ENCODE assay signal across 18 cellular contexts in the genomic region with DNA sequence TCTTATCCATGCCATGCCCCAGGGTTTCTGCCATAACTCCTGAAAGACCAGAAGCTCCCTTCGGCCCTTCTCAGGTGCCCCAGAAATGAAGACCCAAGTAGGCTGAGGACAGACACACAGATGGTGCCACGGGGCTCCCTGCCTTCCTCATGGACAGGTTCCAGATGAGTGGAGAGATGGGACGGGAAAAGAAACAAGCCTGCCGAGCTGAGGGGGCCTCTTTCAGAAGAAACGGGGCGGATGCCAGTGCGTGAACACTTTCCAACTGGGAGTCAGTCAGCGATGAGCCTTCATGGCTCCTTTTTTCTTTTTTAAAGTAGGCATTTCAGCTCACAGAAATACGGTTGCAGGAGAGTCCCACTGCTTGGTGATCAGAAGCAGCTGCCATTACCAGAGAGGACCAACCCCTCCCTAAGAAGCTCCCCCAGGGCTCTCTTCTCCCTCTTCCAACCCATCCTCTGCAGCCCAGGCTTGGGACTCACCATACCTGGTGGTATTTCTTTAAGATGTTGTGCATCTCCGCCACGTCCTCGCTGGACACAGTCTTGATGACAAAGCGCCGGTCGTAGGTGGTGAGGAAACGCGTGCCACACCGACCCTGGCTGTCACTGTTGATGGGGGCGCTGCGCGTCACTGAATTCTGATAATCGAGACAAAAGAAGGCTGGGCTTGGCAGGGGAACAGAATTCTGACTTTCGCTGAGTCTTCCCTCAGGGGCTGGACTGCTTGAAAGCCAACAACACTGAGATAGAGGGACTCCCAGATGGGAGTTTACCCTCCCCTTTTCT. TPM values are rescaled to one million over a fixed set of nuclear protein-coding genes. Genes with fewer than 3 reads are reported as not detected.
DNase-seq lines count a peak whose midpoint lies in the region; ATAC-seq and TF ChIP-seq lines count a peak whose summit lies in the region.
"Had no signal": no experiment of that assay in that cellular context is flagged by ENCODE, and none has a peak within 500 bp of the region (broad histone marks: within the 10 kb centered on the region; RNA-seq: fewer than 3 reads in every experiment).

No MANE protein-coding gene starts in this region.

- H3K36me3 Mint-ChIP-seq in activated CD4-positive, alpha-beta T cell treated with anti-CD3 and anti-CD28 coated beads, Interleukin-2, amount 10 ng/mL, durations not matched to agents 24 days and 14 days (ENCODE audit: low read depth) = peaks cover 56% of the 10 kb centered on the region
- peaks cover 19 to 44% of the 10 kb centered on the region in 2 donors for H3K36me3 Mint-ChIP-seq in stimulated activated naive B cell treated with anti-CD40 and anti-IgM and Interleukin-4, amounts not matched to agents 10 μg/mL and 1 μg/mL and 100 μg/mL, for 72 hours

- peak overlapping the region; percentile 36 for H3K27ac Mint-ChIP-seq in activated CD4-positive, alpha-beta T cell treated with anti-CD3 and anti-CD28 coated beads, Interleukin-2, amount 10 ng/mL, durations not matched to agents 24 days and 14 days
- H3K27ac Mint-ChIP-seq in stimulated activated naive B cell treated with anti-CD40 and anti-IgM and Interleukin-4, amounts not matched to agents 10 μg/mL and 1 μg/mL and 100 μg/mL, for 72 hours = peak overlapping the region; percentile 62
- H3K27ac Mint-ChIP-seq: B cell; CD8-positive, alpha-beta T cell had no signal

- H3K23ac ChIP-seq in neuronal stem cell (ENCODE audit: low read depth, low read length, poor library complexity) = peak overlapping the region; percentile 14

- no peaks in the 10 kb centered on the region for H3K4me1 Mint-ChIP-seq in activated CD4-positive, alpha-beta T cell treated with anti-CD3 and anti-CD28 coated beads, Interleukin-2, amount 10 ng/mL, durations not matched to agents 24 days and 14 days
- H3K4me1 Mint-ChIP-seq in stimulated activated naive B cell treated with anti-CD40 and anti-IgM and Interleukin-4, amounts not matched to agents 10 μg/mL and 1 μg/mL and 100 μg/mL, for 72 hours = no peaks in the 10 kb centered on the region
- H3K4me1 Mint-ChIP-seq: B cell had no signal

- H2AK5ac ChIP-seq in neuronal stem cell (ENCODE audit: low read depth, low read length) = no peak overlapping the region

- no CpG with 5 or more reads among the region's 23 CpGs for WGBS in neuronal stem cell (ENCODE audit: extremely low coverage in 2 of 2, insufficient read length in 2 of 2, insufficient replicate concordance in 1 of 2), 2 donors
- WGBS in SK-N-SH (ENCODE audit: low lambda C conversion rate) = 96% methylated on average over 22 of the region's 23 CpGs

- H3K14ac ChIP-seq in neuronal stem cell (ENCODE audit: low read length) = no peak overlapping the region

- H2AFZ ChIP-seq in neuronal stem cell (ENCODE audit: low read length) = no peak overlapping the region
- no peak overlapping the region for H2AFZ ChIP-seq in PC-9
- no peak overlapping the region for H2AFZ ChIP-seq in SK-N-SH (ENCODE audit: low read depth)
- H2AFZ ChIP-seq: GM23248 had no signal

- CTCF ChIA-PET in PC-9 (lab: Charles Lee) (no interaction called here), SK-N-SH (lab: Yijun Ruan, JAX) (interaction anchor here (0.9 kb wide), 1 partner anchor 31 kb away, joined by 3 read pairs; no protein-coding TSS in a partner anchor)

- TF ChIP-seq EP300 in SK-N-SH (IDR thresholded peaks at IDR 0.05; ENCODE audit: borderline replicate concordance in 1 of 2, low read depth in 1 of 2, low read length in 1 of 2) = no peak

- POLR2A ChIA-PET in PC-9 (lab: Charles Lee; ENCODE audit: unreplicated experiment) (no interaction called here), SK-N-SH (lab: Yijun Ruan, JAX) (no interaction called here)

- no peak overlapping the region for H2BK5ac ChIP-seq in neuronal stem cell (ENCODE audit: low read length)

- no peak overlapping the region for H2BK15ac ChIP-seq in neuronal stem cell (ENCODE audit: low read length)

- TF ChIP-seq CTCF in PC-9 (conservative IDR thresholded peaks at IDR 0.05) (no peak), SK-N-SH (IDR thresholded peaks at IDR 0.05) (no peak)

- no peak overlapping the region for H4K91ac ChIP-seq in neuronal stem cell (ENCODE audit: low read depth, low read length, poor library complexity)

- H3K9ac ChIP-seq in neuronal stem cell (ENCODE audit: low read depth, low read length, poor library complexity) (no peak overlapping the region), SK-N-SH (no peak overlapping the region)
- H3K9ac ChIP-seq: BLaER1, GM23248 had no signal

- H3K4me1 ChIP-seq in neuronal stem cell (ENCODE audit: control insufficient read depth in 2 of 2, insufficient read depth in 1 of 2, low read depth in 1 of 2, low read length in 2 of 2) = no peaks in the 10 kb centered on the region
- H3K4me1 ChIP-seq in PC-9 (replicated peaks; ENCODE audit: insufficient read depth) = no peaks in the 10 kb centered on the region
- peaks cover 0 to 4% of the 10 kb centered on the region in 2 experiments; a peak in 1 of 4 replicates for H3K4me1 ChIP-seq in SK-N-SH (ENCODE audit: control insufficient read depth in 1 of 2, insufficient read depth in 2 of 2, low read depth in 1 of 2, low read length in 1 of 2)
- H3K4me1 ChIP-seq: BLaER1, Caco-2, HAP-1 had no signal

- no peak overlapping the region for H3K4ac ChIP-seq in neuronal stem cell (ENCODE audit: low read length)

- no peak overlapping the region for H3K27ac ChIP-seq in neuronal stem cell (replicated peaks; ENCODE audit: low read length)
- H3K27ac ChIP-seq in PC-9 = no peak overlapping the region
- H3K27ac ChIP-seq in SK-N-SH (ENCODE audit: low read depth in 2 of 2, low read length in 1 of 2) = no peak overlapping the region
- H3K27ac ChIP-seq: 22Rv1, BLaER1, C4-2B, GM23248 had no signal

- DNase-seq in activated CD4-positive, alpha-beta T cell treated with anti-CD3 and anti-CD28 coated beads, Interleukin-2, amount 10 ng/mL, durations not matched to agents 24 days and 14 days = no peak
- no peak for DNase-seq in activated CD4-positive, alpha-beta T cell treated with anti-CD3 and anti-CD28 coated beads for 48 hours
- no peak for DNase-seq in neuronal stem cell (ENCODE audit: low spot score)
- DNase-seq in stimulated activated naive B cell treated with anti-CD40 and anti-IgM and Interleukin-4, amounts not matched to agents 10 μg/mL and 1 μg/mL and 100 μg/mL, for 72 hours = no peak
- DNase-seq in PC-9 = no peak
- no peak for DNase-seq in SK-N-SH
- DNase-seq: Caco-2; CD4-positive, CD25-positive, alpha-beta regulatory T cell; CD8-positive, alpha-beta T cell; DMS153; DND-41; GM23248; HFFc6 had no signal

- no peak overlapping the region for H3K4me3 Mint-ChIP-seq in activated CD4-positive, alpha-beta T cell treated with anti-CD3 and anti-CD28 coated beads, Interleukin-2, amount 10 ng/mL, durations not matched to agents 24 days and 14 days
- H3K4me3 Mint-ChIP-seq in stimulated activated naive B cell treated with anti-CD40 and anti-IgM and Interleukin-4, amounts not matched to agents 10 μg/mL and 1 μg/mL and 100 μg/mL, for 72 hours = no peak overlapping the region
- H3K4me3 Mint-ChIP-seq: B cell; CD4-positive, CD25-positive, alpha-beta regulatory T cell; CD8-positive, alpha-beta T cell; HFFc6 had no signal

- intact Hi-C loops in activated CD4-positive, alpha-beta T cell treated with anti-CD3 and anti-CD28 coated beads, Interleukin-2, amount 10 ng/mL, durations not matched to agents 24 days and 14 days (cut with micrococcal nuclease) = no loop called here
- intact Hi-C loops in PC-9 (cut with micrococcal nuclease; ENCODE audit: unreplicated experiment) = no loop called here

- ATAC-seq in stimulated activated naive B cell treated with anti-CD40 and anti-IgM and Interleukin-4, amounts not matched to agents 10 μg/mL and 1 μg/mL and 100 μg/mL, for 72 hours (replicated peaks) = no peak
- ATAC-seq: CD8-positive, alpha-beta T cell had no signal

- no peaks in the 10 kb centered on the region for H3K9me3 ChIP-seq in neuronal stem cell (replicated peaks in 1 of 2; ENCODE audit: control insufficient read depth in 2 of 2, insufficient read depth in 1 of 2, low read depth in 1 of 2, low read length in 2 of 2)
- no peaks in the 10 kb centered on the region for H3K9me3 ChIP-seq in PC-9 (ENCODE audit: insufficient read depth, low read depth)
- no peaks in the 10 kb centered on the region for H3K9me3 ChIP-seq in SK-N-SH
- H3K9me3 ChIP-seq: BLaER1, Caco-2, HAP-1 had no signal

- H3K4me3 ChIP-seq in neuronal stem cell (ENCODE audit: low read length in 2 of 2) = no peak overlapping the region
- H3K4me3 ChIP-seq in PC-9 = no peak overlapping the region
- H3K4me3 ChIP-seq in SK-N-SH (ENCODE audit: low read depth in 2 of 2, low read length in 1 of 2) = no peak overlapping the region
- H3K4me3 ChIP-seq: BLaER1, GM23248, HAP-1 had no signal

- no peaks in the 10 kb centered on the region for H3K9me2 ChIP-seq in PC-9 (ENCODE audit: insufficient read depth)
- H3K9me2 ChIP-seq in SK-N-SH = no peaks in the 10 kb centered on the region

- no peaks in the 10 kb centered on the region for H3K79me2 ChIP-seq in PC-9 (ENCODE audit: low read depth)
- H3K79me2 ChIP-seq in SK-N-SH (ENCODE audit: insufficient read depth) = no peaks in the 10 kb centered on the region; the same call in 1 of the 2 replicates

- no peak overlapping the region for H2BK12ac ChIP-seq in neuronal stem cell (ENCODE audit: low read length)

- H3F3A ChIP-seq in PC-9 (ENCODE audit: insufficient read depth, low read depth) (no peaks in the 10 kb centered on the region), SK-N-SH (replicated peaks; ENCODE audit: insufficient read depth) (peaks cover 2% of the 10 kb centered on the region)

- H3K36me3 ChIP-seq in neuronal stem cell (replicated peaks in 1 of 2; ENCODE audit: control insufficient read depth in 2 of 2, insufficient read depth in 2 of 2, low read length in 2 of 2) = peaks cover 68 to 96% of the 10 kb centered on the region in 2 donors
- peaks cover 16% of the 10 kb centered on the region for H3K36me3 ChIP-seq in PC-9 (ENCODE audit: low read depth)
- H3K36me3 ChIP-seq in SK-N-SH (replicated peaks in 1 of 2; ENCODE audit: control insufficient read depth in 1 of 2, insufficient read depth in 2 of 2, low read length in 1 of 2) = peaks cover 50 to 72% of the 10 kb centered on the region in 2 experiments

- no peaks in the 10 kb centered on the region for H3K27me3 Mint-ChIP-seq in activated CD4-positive, alpha-beta T cell treated with anti-CD3 and anti-CD28 coated beads, Interleukin-2, amount 10 ng/mL, durations not matched to agents 24 days and 14 days
- H3K27me3 Mint-ChIP-seq in stimulated activated naive B cell treated with anti-CD40 and anti-IgM and Interleukin-4, amounts not matched to agents 10 μg/mL and 1 μg/mL and 100 μg/mL, for 72 hours = no peaks in the 10 kb centered on the region
- H3K27me3 Mint-ChIP-seq: B cell; CD4-positive, CD25-positive, alpha-beta regulatory T cell had no signal

- H3K9me3 Mint-ChIP-seq in activated CD4-positive, alpha-beta T cell treated with anti-CD3 and anti-CD28 coated beads, Interleukin-2, amount 10 ng/mL, durations not matched to agents 24 days and 14 days = no peaks in the 10 kb centered on the region
- no peaks in the 10 kb centered on the region for H3K9me3 Mint-ChIP-seq in stimulated activated naive B cell treated with anti-CD40 and anti-IgM and Interleukin-4, amounts not matched to agents 10 μg/mL and 1 μg/mL and 100 μg/mL, for 72 hours
- H3K9me3 Mint-ChIP-seq: CD4-positive, CD25-positive, alpha-beta regulatory T cell; CD8-positive, alpha-beta T cell; HFFc6 had no signal

- no peaks in the 10 kb centered on the region for H3K79me1 ChIP-seq in neuronal stem cell (ENCODE audit: low read depth, low read length)

- no peaks in the 10 kb centered on the region for H4K20me1 ChIP-seq in PC-9 (ENCODE audit: insufficient read depth)
- no peaks in the 10 kb centered on the region for H4K20me1 ChIP-seq in SK-N-SH (ENCODE audit: insufficient read depth)

- H3K27me3 ChIP-seq in neuronal stem cell (ENCODE audit: control insufficient read depth in 3 of 3, insufficient read depth in 3 of 3, low read depth in 1 of 3, low read length in 3 of 3) (no peaks in the 10 kb centered on the region), PC-9 (ENCODE audit: insufficient read depth, low read depth) (no peaks in the 10 kb centered on the region), SK-N-SH (ENCODE audit: insufficient read depth) (no peaks in the 10 kb centered on the region)
- H3K27me3 ChIP-seq: BLaER1 had no signal

- H3K4me2 ChIP-seq in neuronal stem cell (ENCODE audit: insufficient read depth, low read length, poor library complexity, severe bottlenecking) (no peak overlapping the region), PC-9 (no peak overlapping the region), SK-N-SH (no peak overlapping the region)
- H3K4me2 ChIP-seq: BLaER1 had no signal

- BruUV-seq in PC-9 (replicated peaks; lab: Mats Ljungman, UMichigan) = no TSS peak

- H2BK120ac ChIP-seq in neuronal stem cell (ENCODE audit: low read depth, low read length) = no peak overlapping the region

- H3K18ac ChIP-seq in neuronal stem cell (ENCODE audit: low read length) = no peak overlapping the region

- no peak overlapping the region for H4K8ac ChIP-seq in neuronal stem cell (ENCODE audit: low read depth, low read length)

- no peak for TF ChIP-seq RAD21 in SK-N-SH (IDR thresholded peaks at IDR 0.05; ENCODE audit: low read length)

RNA-seq across cellular contexts. Expression of a gene that starts 19.2 kb away (rescaled TPM):
- 42.8 and 44.3 TPM in 2 replicates for total RNA-seq in activated CD4-positive, alpha-beta T cell treated with anti-CD3 and anti-CD28 coated beads, Interleukin-2, amount 10 ng/mL, durations not matched to agents 24 days and 14 days
- 43.4 TPM for polyA plus RNA-seq in neuronal stem cell (2013, experiment 1 of 2)
- 45.5 TPM for polyA plus RNA-seq in neuronal stem cell (2013, experiment 2 of 2)
- 40.6 and 47.4 TPM in 2 replicates for total RNA-seq in PC-9 (2021)
- 29.8 and 36.7 TPM in 2 replicates for polyA plus RNA-seq in SK-N-SH (2012; rRNA removed)
- polyA plus RNA-seq in SK-N-SH (2012; cell fraction: cytosol; rRNA removed) = 21.0 and 29.3 TPM in 2 replicates
- polyA plus RNA-seq in SK-N-SH (2012; cell fraction: nucleus; rRNA removed) = 35.7 and 47.9 TPM in 2 replicates

RNA-seq across cellular contexts. Expression of a gene that starts 27.6 kb away (rescaled TPM):
- 356 and 358 TPM in 2 replicates for total RNA-seq in activated CD4-positive, alpha-beta T cell treated with anti-CD3 and anti-CD28 coated beads, Interleukin-2, amount 10 ng/mL, durations not matched to agents 24 days and 14 days
- 263 TPM for polyA plus RNA-seq in neuronal stem cell (2013, experiment 1 of 2)
- 265 TPM for polyA plus RNA-seq in neuronal stem cell (2013, experiment 2 of 2)
- 262 and 278 TPM in 2 replicates for total RNA-seq in PC-9 (2021)
- polyA plus RNA-seq in SK-N-SH (2012; rRNA removed) = 480 and 533 TPM in 2 replicates
- polyA plus RNA-seq in SK-N-SH (2012; cell fraction: cytosol; rRNA removed) = 326 and 421 TPM in 2 replicates
- polyA plus RNA-seq in SK-N-SH (2012; cell fraction: nucleus; rRNA removed) = 286 and 336 TPM in 2 replicates

RNA-seq across cellular contexts. Expression of a gene that starts 32.0 kb away (rescaled TPM):
- 4.7 and 5.5 TPM in 2 replicates for total RNA-seq in activated CD4-positive, alpha-beta T cell treated with anti-CD3 and anti-CD28 coated beads, Interleukin-2, amount 10 ng/mL, durations not matched to agents 24 days and 14 days
- polyA plus RNA-seq in neuronal stem cell (2013, experiment 1 of 2) = 74.0 TPM
- 69.4 TPM for polyA plus RNA-seq in neuronal stem cell (2013, experiment 2 of 2)
- total RNA-seq in PC-9 (2021) = 26.9 and 43.3 TPM in 2 replicates
- 24.2 and 39.8 TPM in 2 replicates for polyA plus RNA-seq in SK-N-SH (2012; rRNA removed)
- 23.0 and 26.3 TPM in 2 replicates for polyA plus RNA-seq in SK-N-SH (2012; cell fraction: cytosol; rRNA removed)
- 54.1 and 67.6 TPM in 2 replicates for polyA plus RNA-seq in SK-N-SH (2012; cell fraction: nucleus; rRNA removed)
- total RNA-seq: B cell; CD8-positive, alpha-beta T cell had no signal
- polyA plus RNA-seq: CD4-positive, CD25-positive, alpha-beta regulatory T cell had no signal

RNA-seq across cellular contexts. Expression of a gene that starts 45.0 kb away (rescaled TPM):
- total RNA-seq in activated CD4-positive, alpha-beta T cell treated with anti-CD3 and anti-CD28 coated beads, Interleukin-2, amount 10 ng/mL, durations not matched to agents 24 days and 14 days = 32.1 and 32.4 TPM in 2 replicates
- polyA plus RNA-seq in neuronal stem cell (2013, experiment 1 of 2) = 17.2 TPM
- 18.3 TPM for polyA plus RNA-seq in neuronal stem cell (2013, experiment 2 of 2)
- 13.7 and 13.9 TPM in 2 replicates for total RNA-seq in PC-9 (2021)
- 15.6 and 21.2 TPM in 2 replicates for polyA plus RNA-seq in SK-N-SH (2012; rRNA removed)
- 12.0 and 12.4 TPM in 2 replicates for polyA plus RNA-seq in SK-N-SH (2012; cell fraction: cytosol; rRNA removed)
- polyA plus RNA-seq in SK-N-SH (2012; cell fraction: nucleus; rRNA removed) = 63.5 and 64.6 TPM in 2 replicates

RNA-seq across cellular contexts. Expression of a gene that starts 50.0 kb away (rescaled TPM):
- total RNA-seq in activated CD4-positive, alpha-beta T cell treated with anti-CD3 and anti-CD28 coated beads, Interleukin-2, amount 10 ng/mL, durations not matched to agents 24 days and 14 days = 44.0 and 46.7 TPM in 2 replicates
- polyA plus RNA-seq in neuronal stem cell (2013, experiment 1 of 2) = 4.7 TPM
- 4.8 TPM for polyA plus RNA-seq in neuronal stem cell (2013, experiment 2 of 2)
- 36.6 and 38.1 TPM in 2 replicates for total RNA-seq in PC-9 (2021)
- 12.9 and 16.5 TPM in 2 replicates for polyA plus RNA-seq in SK-N-SH (2012; rRNA removed)
- polyA plus RNA-seq in SK-N-SH (2012; cell fraction: cytosol; rRNA removed) = 9.3 and 10.9 TPM in 2 replicates
- 5.9 and 8.6 TPM in 2 replicates for polyA plus RNA-seq in SK-N-SH (2012; cell fraction: nucleus; rRNA removed)
